17 cellular contexts compared by ENCODE assay signal in the genomic region with DNA sequence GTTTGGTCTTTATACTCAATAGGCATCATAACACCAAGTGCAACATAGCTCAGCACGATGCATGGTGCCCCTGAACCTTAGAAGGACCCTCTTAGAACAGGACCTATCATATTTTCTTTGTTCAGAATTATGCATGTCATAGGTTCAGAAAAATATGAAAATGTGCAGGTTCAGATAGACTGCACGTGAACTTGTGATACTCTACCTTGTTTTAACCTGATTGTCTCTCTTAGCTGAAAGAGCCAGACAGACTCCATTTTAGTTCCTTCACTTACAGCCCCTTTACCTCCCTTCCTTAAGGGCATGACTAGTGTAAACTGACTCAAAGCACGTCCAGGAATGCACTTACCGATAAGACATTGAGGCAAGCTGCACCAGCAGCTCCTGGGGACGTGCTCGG. TPM values are rescaled to one million over a fixed set of nuclear protein-coding genes. Genes with fewer than 3 reads are reported as not detected.
DNase-seq lines count a peak whose midpoint lies in the region; ATAC-seq and TF ChIP-seq lines count a peak whose summit lies in the region.
"Had no signal": no experiment of that assay in that cellular context is flagged by ENCODE, and none has a peak within 500 bp of the region (broad histone marks: within the 10 kb centered on the region; RNA-seq: fewer than 3 reads in every experiment).

No MANE protein-coding gene starts in this region.

- H3K27me3 Mint-ChIP-seq in GM23338 (ENCODE audit: insufficient read depth, low read depth, poor library complexity) (peaks cover 13% of the 10 kb centered on the region), MCF 10A (ENCODE audit: insufficient read depth, unreplicated experiment) (no peaks in the 10 kb centered on the region)
- H3K27me3 Mint-ChIP-seq: activated B cell treated with CpG ODN at 0.5 μM for 24 hours had no signal

- H3F3A ChIP-seq in GM23338 (replicated peaks; ENCODE audit: low read depth), result peaks cover 7% of the 10 kb centered on the region; the same call in 1 of the 2 replicates

- no peak overlapping the region for H3K4me2 ChIP-seq in GM23338

- H3K4me3 ChIP-seq in GM23338 (no peak overlapping the region), left lung (no peak overlapping the region), skin epidermis (no peak overlapping the region)

- no peaks in the 10 kb centered on the region for H3K9me3 ChIP-seq in left lung

- no peaks in the 10 kb centered on the region for H3K9me2 ChIP-seq in GM23338 (ENCODE audit: insufficient read depth)

- H4K20me1 ChIP-seq in GM23338 (replicated peaks; ENCODE audit: insufficient read depth), result no peaks in the 10 kb centered on the region

- CTCF ChIA-PET in MCF 10A (lab: Yijun Ruan, JAX), result interaction anchor here (0.6 to 12.9 kb wide), 7 partner anchors 8 to 70 kb away, joined by 3 to 139 read pairs (median 8); a partner anchor contains a TSS

- no peak overlapping the region; the same call in 2 of the 3 replicates for H3K4me3 Mint-ChIP-seq in GM23338
- no peak overlapping the region for H3K4me3 Mint-ChIP-seq in MCF 10A (ENCODE audit: unreplicated experiment)
- H3K4me3 Mint-ChIP-seq: activated B cell treated with CpG ODN at 0.5 μM for 24 hours; natural killer cell treated with Interleukin-12 subunit alpha and Interleukin-12 subunit beta and Interleukin-15 and Interleukin-18, amount 100 ng/mL, for 72 hours had no signal

- no peaks in the 10 kb centered on the region for H3K79me2 ChIP-seq in GM23338 (replicated peaks; ENCODE audit: insufficient read depth)

- H2AFZ ChIP-seq in GM23338, result no peak overlapping the region

- TF ChIP-seq CTCF in GM23338 (conservative IDR thresholded peaks at IDR 0.05; ENCODE audit: low read depth in 2 of 2) (no peak), MCF 10A (IDR thresholded peaks at IDR 0.05; ENCODE audit: unreplicated experiment) (no peak), left lung (IDR thresholded peaks at IDR 0.05) (no peak)

- POLR2A ChIA-PET in MCF 10A (lab: Yijun Ruan, JAX), result interaction anchor here (1.1 to 39.8 kb wide), 6 partner anchors 10 to 70 kb away, joined by 3 to 2342 read pairs (median 22); a partner anchor contains a TSS

- H3K27me3 ChIP-seq in GM23338 (ENCODE audit: insufficient read depth) (no peaks in the 10 kb centered on the region), left lung (no peaks in the 10 kb centered on the region)

- H3K27ac ChIP-seq in GM23338 (ENCODE audit: low read depth) (no peak overlapping the region), left lung (peak overlapping the region; percentile 80 to 85), skin epidermis (peak overlapping the region in 13 of 21 experiments; percentile 1 to 87 (median 79))

- intact Hi-C loops in MCF 10A (cut with micrococcal nuclease) (no loop called here), left lung (cut with DNase I) (no loop called here)

- H3K36me3 ChIP-seq in GM23338 (ENCODE audit: insufficient read depth) (no peaks in the 10 kb centered on the region), left lung (peaks cover 0 to 25% of the 10 kb centered on the region in 2 donors)

- H3K4me1 ChIP-seq in GM23338 (ENCODE audit: insufficient read depth) (peaks cover 8% of the 10 kb centered on the region), left lung (peaks cover 18 to 39% of the 10 kb centered on the region in 2 donors)

- ATAC-seq in GM23338 (no peak), left lung (no peak), HG03439 (IDR thresholded peaks at IDR 0.05; ENCODE audit: unreplicated experiment) (no peak)
- no peak for ATAC-seq in activated naive CD4-positive, alpha-beta T cell treated with anti-CD3 and anti-CD28 coated beads, Interleukin-2, amount 50 U/mL, for 72 hours
- ATAC-seq: natural killer cell treated with Interleukin-12 subunit alpha and Interleukin-12 subunit beta and Interleukin-15 and Interleukin-18, amount 100 ng/mL, for 72 hours had no signal

- H3K9me3 Mint-ChIP-seq in GM23338, result no peaks in the 10 kb centered on the region
- no peaks in the 10 kb centered on the region for H3K9me3 Mint-ChIP-seq in MCF 10A (ENCODE audit: unreplicated experiment)
- no peaks in the 10 kb centered on the region for H3K9me3 Mint-ChIP-seq in activated naive CD4-positive, alpha-beta T cell treated with anti-CD3 and anti-CD28 coated beads, Interleukin-2, amount 50 U/mL, for 72 hours
- H3K9me3 Mint-ChIP-seq: activated B cell treated with CpG ODN at 0.5 μM for 24 hours; natural killer cell treated with Interleukin-12 subunit alpha and Interleukin-12 subunit beta and Interleukin-15 and Interleukin-18, amount 100 ng/mL, for 72 hours had no signal

- H3K36me3 Mint-ChIP-seq in GM23338 (ENCODE audit: low read depth) (no peaks in the 10 kb centered on the region), MCF 10A (ENCODE audit: insufficient read depth, unreplicated experiment) (peaks cover 51% of the 10 kb centered on the region)
- H3K36me3 Mint-ChIP-seq in activated naive CD4-positive, alpha-beta T cell treated with anti-CD3 and anti-CD28 coated beads, Interleukin-2, amount 50 U/mL, for 72 hours, result peaks cover 13 to 29% of the 10 kb centered on the region in 2 donors
- H3K36me3 Mint-ChIP-seq: natural killer cell treated with Interleukin-12 subunit alpha and Interleukin-12 subunit beta and Interleukin-15 and Interleukin-18, amount 100 ng/mL, for 72 hours had no signal

- H3K27ac Mint-ChIP-seq in GM23338, result peak overlapping the region; percentile 66
- peak overlapping the region; percentile 83 for H3K27ac Mint-ChIP-seq in MCF 10A (ENCODE audit: low read depth, unreplicated experiment)
- no peak overlapping the region for H3K27ac Mint-ChIP-seq in activated naive CD4-positive, alpha-beta T cell treated with anti-CD3 and anti-CD28 coated beads, Interleukin-2, amount 50 U/mL, for 72 hours
- H3K27ac Mint-ChIP-seq: activated B cell treated with CpG ODN at 0.5 μM for 24 hours; natural killer cell treated with Interleukin-12 subunit alpha and Interleukin-12 subunit beta and Interleukin-15 and Interleukin-18, amount 100 ng/mL, for 72 hours had no signal

- no peak for DNase-seq in GM23338 (ENCODE audit: low spot score)
- DNase-seq in MCF 10A (ENCODE audit: unreplicated experiment), result no peak
- DNase-seq in left lung, result no peak
- no peak for DNase-seq in stimulated activated CD4-positive, alpha-beta T cell treated with anti-CD3 and anti-CD28 coated beads, Interleukin-15, amount 100 ng/mL, for 24 hours
- DNase-seq in activated naive CD4-positive, alpha-beta T cell treated with anti-CD3 and anti-CD28 coated beads, Interleukin-2, amount 50 U/mL, for 72 hours (ENCODE audit: low spot score in 2 of 2), result no peak
- no peak for DNase-seq in NCI-H1105 (lab: John Stamatoyannopoulos, UW)
- DNase-seq: activated B cell treated with CpG ODN at 0.5 μM for 24 hours; mesendoderm; NCI-H1092; NCI-H2081 treated with DMSO at 0.1 percent for 48 hours; NCI-H524 treated with DMSO at 0.1 percent for 48 hours; SIG-M5; stimulated activated naive CD4-positive, alpha-beta T cell; T-helper 2 cell had no signal

- H3K4me1 Mint-ChIP-seq in GM23338 (peaks cover 34% of the 10 kb centered on the region), MCF 10A (ENCODE audit: insufficient read depth, unreplicated experiment) (peaks cover 42% of the 10 kb centered on the region)
- H3K4me1 Mint-ChIP-seq: activated B cell treated with CpG ODN at 0.5 μM for 24 hours had no signal

- BruUV-seq in MCF 10A (replicated peaks; lab: Mats Ljungman, UMichigan), result no TSS peak

TF ChIP-seq in GM23338, 12 proteins besides CTCF, POLR2A, EP300 and RAD21 (continues in another document):
- TF ChIP-seq POLR2AphosphoS5 (IDR thresholded peaks at IDR 0.05; ENCODE audit: low read depth), result no peak
- TF ChIP-seq ZNF114 (CRISPR knock-in tag; IDR thresholded peaks at IDR 0.05), result no peak
- TF ChIP-seq, protein P1, sequence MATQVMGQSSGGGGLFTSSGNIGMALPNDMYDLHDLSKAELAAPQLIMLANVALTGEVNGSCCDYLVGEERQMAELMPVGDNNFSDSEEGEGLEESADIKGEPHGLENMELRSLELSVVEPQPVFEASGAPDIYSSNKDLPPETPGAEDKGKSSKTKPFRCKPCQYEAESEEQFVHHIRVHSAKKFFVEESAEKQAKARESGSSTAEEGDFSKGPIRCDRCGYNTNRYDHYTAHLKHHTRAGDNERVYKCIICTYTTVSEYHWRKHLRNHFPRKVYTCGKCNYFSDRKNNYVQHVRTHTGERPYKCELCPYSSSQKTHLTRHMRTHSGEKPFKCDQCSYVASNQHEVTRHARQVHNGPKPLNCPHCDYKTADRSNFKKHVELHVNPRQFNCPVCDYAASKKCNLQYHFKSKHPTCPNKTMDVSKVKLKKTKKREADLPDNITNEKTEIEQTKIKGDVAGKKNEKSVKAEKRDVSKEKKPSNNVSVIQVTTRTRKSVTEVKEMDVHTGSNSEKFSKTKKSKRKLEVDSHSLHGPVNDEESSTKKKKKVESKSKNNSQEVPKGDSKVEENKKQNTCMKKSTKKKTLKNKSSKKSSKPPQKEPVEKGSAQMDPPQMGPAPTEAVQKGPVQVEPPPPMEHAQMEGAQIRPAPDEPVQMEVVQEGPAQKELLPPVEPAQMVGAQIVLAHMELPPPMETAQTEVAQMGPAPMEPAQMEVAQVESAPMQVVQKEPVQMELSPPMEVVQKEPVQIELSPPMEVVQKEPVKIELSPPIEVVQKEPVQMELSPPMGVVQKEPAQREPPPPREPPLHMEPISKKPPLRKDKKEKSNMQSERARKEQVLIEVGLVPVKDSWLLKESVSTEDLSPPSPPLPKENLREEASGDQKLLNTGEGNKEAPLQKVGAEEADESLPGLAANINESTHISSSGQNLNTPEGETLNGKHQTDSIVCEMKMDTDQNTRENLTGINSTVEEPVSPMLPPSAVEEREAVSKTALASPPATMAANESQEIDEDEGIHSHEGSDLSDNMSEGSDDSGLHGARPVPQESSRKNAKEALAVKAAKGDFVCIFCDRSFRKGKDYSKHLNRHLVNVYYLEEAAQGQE (IDR thresholded peaks at IDR 0.05; ENCODE audit: unreplicated experiment), result no peak

RNA-seq across cellular contexts. Expression of a gene that starts 35.1 kb away (rescaled TPM):
- 0.54 and 1.4 TPM in 2 replicates for total RNA-seq in GM23338 (2014; rRNA removed; shearing (Covaris generic))
- 0.45 and 0.82 TPM in 2 replicates for polyA plus RNA-seq in GM23338 (2016; fragmentation: Nextera tagmentation; extraction: Ambion mirVana)
- 167 and 181 TPM in 2 replicates for total RNA-seq in MCF 10A (2022)
- total RNA-seq in left lung, result 100 to 1,000 TPM; 241 to 295 TPM
- 10 to 100 TPM; 55.4 to 65.6 TPM for total RNA-seq in activated naive CD4-positive, alpha-beta T cell treated with anti-CD3 and anti-CD28 coated beads, Interleukin-2, amount 50 U/mL, for 72 hours

RNA-seq across cellular contexts. Expression of a gene that starts 49.4 kb away (rescaled TPM):
- total RNA-seq in GM23338 (2014; rRNA removed; shearing (Covaris generic)), result 15.0 and 22.4 TPM in 2 replicates
- 12.4 and 13.2 TPM in 2 replicates for polyA plus RNA-seq in GM23338 (2016; fragmentation: Nextera tagmentation; extraction: Ambion mirVana)
- total RNA-seq in MCF 10A (2022) (25.2 and 39.4 TPM in 2 replicates), left lung (1 to 10 TPM; 3.4 to 9.5 TPM)
- total RNA-seq in activated naive CD4-positive, alpha-beta T cell treated with anti-CD3 and anti-CD28 coated beads, Interleukin-2, amount 50 U/mL, for 72 hours, result 10 to 100 TPM; 61.3 to 85.1 TPM

Comparison
In these comparisons a context has a peak if more than half of its experiments do, and no peak if none do; other contexts are left out.
1. H3K27ac Mint-ChIP-seq: peak in GM23338 (single experiment) and MCF 10A (single experiment); none in activated naive CD4-positive, alpha-beta T cell treated with anti-CD3 and anti-CD28 coated beads, Interleukin-2, amount 50 U/mL, for 72 hours (0 of 2).
2. RNA of a gene that starts 35.1 kb away (total RNA-seq): 241 to 295 TPM in left lung, 167 to 181 TPM in MCF 10A and 55.4 to 65.6 TPM in activated naive CD4-positive, alpha-beta T cell treated with anti-CD3 and anti-CD28 coated beads, Interleukin-2, amount 50 U/mL, for 72 hours; 0.54 to 1.4 TPM in GM23338; every median in the first group is over 10 times any median in the second.